Comparison of ENCODE assay signal across 17 cellular contexts in the genomic region with DNA sequence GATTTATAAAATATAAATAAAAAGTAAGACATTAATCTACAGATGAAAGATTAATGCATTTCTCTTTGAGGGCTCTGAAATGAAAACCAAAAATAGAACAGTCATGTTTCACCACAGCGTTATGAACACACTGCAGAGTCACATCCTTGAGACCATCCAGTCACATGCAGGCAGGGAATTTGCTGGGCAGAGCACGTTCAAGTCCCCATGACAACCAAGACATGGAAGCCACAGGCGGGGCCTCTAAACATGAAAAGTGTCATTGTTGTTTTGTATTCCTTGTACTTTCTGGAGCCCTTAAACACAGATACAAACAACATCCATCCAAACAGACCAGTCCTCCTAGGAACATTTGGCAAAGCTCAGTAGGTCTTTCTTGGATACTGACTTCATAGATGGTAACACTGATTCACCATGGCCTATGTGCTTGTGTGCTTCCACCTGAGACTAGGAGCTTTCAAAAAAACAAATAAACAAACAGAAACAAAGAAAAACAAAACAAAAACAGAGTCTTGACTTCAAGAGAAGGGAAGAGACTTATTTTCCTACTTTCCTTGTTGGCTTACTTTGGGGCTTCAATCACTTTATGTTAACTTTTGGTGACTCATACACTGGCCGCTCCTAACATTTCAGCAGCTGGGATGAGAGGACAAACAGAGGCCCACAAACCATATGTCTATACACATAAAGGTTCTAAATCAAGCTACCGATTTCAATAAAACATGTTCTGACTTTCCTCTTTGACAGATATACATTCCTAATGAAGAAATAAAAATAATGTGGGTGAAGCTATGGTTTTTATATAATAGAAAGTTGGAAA.
DNase-seq lines count a peak whose midpoint lies in the region; ATAC-seq and TF ChIP-seq lines count a peak whose summit lies in the region.
"Had no signal": no experiment of that assay in that cellular context is flagged by ENCODE, and none has a peak within 500 bp of the region (broad histone marks: within the 10 kb centered on the region; RNA-seq: fewer than 3 reads in every experiment).

No MANE protein-coding gene starts in this region.

- no peaks in the 10 kb centered on the region for H3K9me3 ChIP-seq in neuron (ENCODE audit: low read length)
- H3K9me3 ChIP-seq: SJSA1 had no signal

- no peaks in the 10 kb centered on the region for H3K27me3 ChIP-seq in neuron (ENCODE audit: insufficient read depth, low read length)
- H3K27me3 ChIP-seq: SJSA1 had no signal

- intact Hi-C loops in sciatic nerve (cut with DNase I), result no loop called here

- H3K4me3 ChIP-seq in epithelial cell of esophagus (ENCODE audit: low read length) (no peak overlapping the region), neuron (ENCODE audit: low read length) (no peak overlapping the region)
- H3K4me3 ChIP-seq: GM23338, SJSA1 had no signal

- DNase-seq in COLO829 (ENCODE audit: low spot score), result peak; percentile 27
- peak; percentile 30 for DNase-seq in HT1080 (ENCODE audit: low read depth)
- DNase-seq in epithelial cell of esophagus (ENCODE audit: low read depth), result peak; percentile 5
- DNase-seq in NCI-H1694 (lab: John Stamatoyannopoulos, UW), result no peak
- no peak for DNase-seq in NCI-H2081 (lab: John Stamatoyannopoulos, UW)
- no peak for DNase-seq in sciatic nerve (ENCODE audit: low spot score)
- DNase-seq: AML-193; GF-D8; KBM-7; NCI-H1436 treated with DMSO at 0.1 percent for 48 hours; NCI-H226; NCI-H526 treated with DMSO at 0.1 percent for 48 hours; NK-92 treated with Interleukin-12 subunit alpha and Interleukin-12 subunit beta, amount 100 ng/mL, for 24 hours; T-cell had no signal

- no peak for TF ChIP-seq CTCF in epithelial cell of esophagus (IDR thresholded peaks at IDR 0.05; ENCODE audit: insufficient read depth, low read depth, low read length, missing control alignments)

- H2AFZ ChIP-seq in neuron (ENCODE audit: low read depth, low read length), result peak overlapping the region; percentile 31
- H2AFZ ChIP-seq: GM23338 had no signal

- no peaks in the 10 kb centered on the region for H3K36me3 ChIP-seq in neuron (ENCODE audit: insufficient read depth, low read length)
- H3K36me3 ChIP-seq: SJSA1 had no signal

- no peak for ATAC-seq in sciatic nerve
- ATAC-seq: GM23338, T-cell had no signal

- peaks cover 5% of the 10 kb centered on the region for H3K4me1 ChIP-seq in neuron (ENCODE audit: insufficient read depth, low read length)
- H3K4me1 ChIP-seq: SJSA1 had no signal

Comparison
In these comparisons a context has a peak if more than half of its experiments do, and no peak if none do; other contexts are left out.
1. DNase-seq: peak in COLO829 (single experiment), HT1080 (single experiment) and epithelial cell of esophagus (single experiment); none in NCI-H1694 (single experiment), NCI-H2081 (0 of 2) and sciatic nerve (single experiment).